ENCODE assay signal across 10 cellular contexts in the genomic region with DNA sequence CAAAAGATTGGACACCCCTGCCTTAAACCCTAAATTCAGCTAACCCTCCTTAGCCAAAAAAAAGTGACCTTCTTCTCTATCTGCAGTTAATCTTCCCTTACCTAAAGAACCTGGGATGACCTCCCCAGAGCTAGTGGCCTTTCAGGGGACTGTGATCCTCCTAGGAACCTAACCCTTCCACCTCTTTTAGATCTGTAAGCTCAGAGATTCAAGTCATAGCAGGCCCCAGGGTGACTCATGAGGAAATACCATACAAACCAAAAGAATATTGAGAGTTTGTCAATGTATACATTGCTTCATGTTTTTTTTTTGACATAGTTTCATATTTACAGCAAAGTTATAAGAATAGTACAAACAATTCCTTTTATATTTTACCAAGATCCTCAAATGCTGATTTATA. TPM values are rescaled to one million over a fixed set of nuclear protein-coding genes. Genes with fewer than 3 reads are reported as not detected.
DNase-seq lines count a peak whose midpoint lies in the region; ATAC-seq and TF ChIP-seq lines count a peak whose summit lies in the region.
"Had no signal": no experiment of that assay in that cellular context is flagged by ENCODE, and none has a peak within 500 bp of the region (broad histone marks: within the 10 kb centered on the region; RNA-seq: fewer than 3 reads in every experiment).

No MANE protein-coding gene starts in this region.

- no peaks in the 10 kb centered on the region for H3K27me3 Mint-ChIP-seq in stimulated activated naive CD8-positive, alpha-beta T cell treated with anti-CD3 and anti-CD28 coated beads, Interleukin-15, amount 100 ng/mL, for 72 hours

- no peaks in the 10 kb centered on the region for H3K27me3 ChIP-seq in gastroesophageal sphincter

- H3K27ac Mint-ChIP-seq in stimulated activated naive CD8-positive, alpha-beta T cell treated with anti-CD3 and anti-CD28 coated beads, Interleukin-15, amount 100 ng/mL, for 72 hours, result peak overlapping the region in 1 of 2 donors; percentile 29
- H3K27ac Mint-ChIP-seq: CD8-positive, alpha-beta T cell had no signal

- H3K9me3 Mint-ChIP-seq in stimulated activated naive CD8-positive, alpha-beta T cell treated with anti-CD3 and anti-CD28 coated beads, Interleukin-15, amount 100 ng/mL, for 72 hours, result no peaks in the 10 kb centered on the region
- H3K9me3 Mint-ChIP-seq: CD8-positive, alpha-beta T cell had no signal

- peak overlapping the region; percentile 92 for H3K27ac ChIP-seq in RWPE1
- peak overlapping the region; percentile 85 for H3K27ac ChIP-seq in epithelial cell of prostate
- H3K27ac ChIP-seq in gastroesophageal sphincter, result no peak overlapping the region

- no peak overlapping the region for H3K4me3 ChIP-seq in gastroesophageal sphincter

- CTCF ChIA-PET in RWPE1 (lab: Yijun Ruan, JAX), result interaction anchor here (0.7 kb wide), 1 partner anchor 25 kb away, joined by 3 read pairs; no protein-coding TSS in a partner anchor

- TF ChIP-seq EP300 in gastroesophageal sphincter (IDR thresholded peaks at IDR 0.05), result no peak

- no peak for TF ChIP-seq POLR2A in gastroesophageal sphincter (IDR thresholded peaks at IDR 0.05)

- DNase-seq in stimulated activated CD4-positive, alpha-beta T cell treated with anti-CD3 and anti-CD28 coated beads, Interleukin-15, amount 100 ng/mL, for 24 hours, result peak; percentile 27
- DNase-seq in stimulated activated CD4-positive, alpha-beta T cell treated with anti-CD3 and anti-CD28 coated beads, Interleukin-2, amount 100 ng/mL, for 24 hours, result no peak
- DNase-seq in RWPE1 (ENCODE audit: low spot score) (peak; percentile 84), epithelial cell of prostate (ENCODE audit: low read depth, low spot score) (peak; percentile 31)
- DNase-seq in stimulated activated naive CD8-positive, alpha-beta T cell treated with anti-CD3 and anti-CD28 coated beads, Interleukin-15, amount 100 ng/mL, for 72 hours, result peak; percentile 10 to 46
- DNase-seq: CD8-positive, alpha-beta T cell; OCI-M1 had no signal

- TF ChIP-seq CTCF in RWPE1 (conservative IDR thresholded peaks at IDR 0.05; ENCODE audit: low read depth), result no peak
- TF ChIP-seq CTCF in gastroesophageal sphincter (IDR thresholded peaks at IDR 0.05), result no peak

- H3K4me1 ChIP-seq in gastroesophageal sphincter, result peaks cover 0 to 21% (median 0%) of the 10 kb centered on the region in 3 donors

- peak; percentile 78 for ATAC-seq in stimulated activated naive CD8-positive, alpha-beta T cell treated with anti-CD3 and anti-CD28 coated beads, Interleukin-15, amount 100 ng/mL, for 72 hours
- ATAC-seq in GM18907 (IDR thresholded peaks at IDR 0.05; ENCODE audit: unreplicated experiment) (no peak), gastroesophageal sphincter (no peak), GM19328 (IDR thresholded peaks at IDR 0.05; ENCODE audit: unreplicated experiment) (no peak)
- ATAC-seq: CD8-positive, alpha-beta T cell had no signal

- H3K36me3 ChIP-seq in gastroesophageal sphincter, result no peaks in the 10 kb centered on the region

- H3K4me1 Mint-ChIP-seq in stimulated activated naive CD8-positive, alpha-beta T cell treated with anti-CD3 and anti-CD28 coated beads, Interleukin-15, amount 100 ng/mL, for 72 hours, result peaks cover 55% of the 10 kb centered on the region

- no peaks in the 10 kb centered on the region for H3K9me3 ChIP-seq in gastroesophageal sphincter

- peak overlapping the region in 1 of 2 donors; percentile 52 for H3K4me3 Mint-ChIP-seq in stimulated activated naive CD8-positive, alpha-beta T cell treated with anti-CD3 and anti-CD28 coated beads, Interleukin-15, amount 100 ng/mL, for 72 hours
- H3K4me3 Mint-ChIP-seq: CD8-positive, alpha-beta T cell had no signal

- POLR2A ChIA-PET in RWPE1 (lab: Yijun Ruan, JAX; ENCODE audit: low non-redundant PET), result no interaction called here

RNA-seq across cellular contexts. Expression of a gene that starts 38.3 kb away (rescaled TPM):
- under 1 TPM in 1 of 4 donors, not detected in 3; 0.08 TPM for total RNA-seq in gastroesophageal sphincter

RNA-seq across cellular contexts. Expression of a gene that starts 54.4 kb away (rescaled TPM):
- 100 to 1,000 TPM; 111 to 163 (median 116) TPM for total RNA-seq in gastroesophageal sphincter

Comparison
In these comparisons a context has a peak if more than half of its experiments do, and no peak if none do; other contexts are left out.
1. DNase-seq: peak in stimulated activated CD4-positive, alpha-beta T cell treated with anti-CD3 and anti-CD28 coated beads, Interleukin-15, amount 100 ng/mL, for 24 hours (single experiment), RWPE1 (single experiment), epithelial cell of prostate (single experiment) and stimulated activated naive CD8-positive, alpha-beta T cell treated with anti-CD3 and anti-CD28 coated beads, Interleukin-15, amount 100 ng/mL, for 72 hours (2 of 2); none in stimulated activated CD4-positive, alpha-beta T cell treated with anti-CD3 and anti-CD28 coated beads, Interleukin-2, amount 100 ng/mL, for 24 hours (0 of 2).
2. H3K27ac ChIP-seq: peak in RWPE1 (single experiment) and epithelial cell of prostate (single experiment); none in gastroesophageal sphincter (0 of 4).